39 cellular contexts compared by ENCODE assay signal in genomic region chr4:181656748-181657147, GRCh38.
"Had no signal": no experiment of that assay in that cellular context is flagged by ENCODE, and none has a peak within 500 bp of the region (broad histone marks: within the 10 kb centered on the region; RNA-seq: fewer than 3 reads in every experiment).

No MANE protein-coding gene starts in this region.

- H3K4me1 Mint-ChIP-seq: activated naive CD4-positive, alpha-beta T cell treated with anti-CD3 and anti-CD28 coated beads, Interleukin-2, amount 10 ng/mL, durations not matched to agents 7 days and 5 days; activated naive CD4-positive, alpha-beta T cell treated with anti-CD3 and anti-CD28 coated beads, Interleukin-2, amount 50 U/mL, for 24 hours; activated naive CD8-positive, alpha-beta T cell treated with anti-CD3 and anti-CD28 coated beads for 36 hours; activated naive CD8-positive, alpha-beta T cell treated with anti-CD3 and anti-CD28 coated beads, Interleukin-2, amount 10 ng/mL, durations not matched to agents 7 days and 5 days; activated naive CD8-positive, alpha-beta T cell treated with anti-CD3 and anti-CD28 coated beads, Interleukin-2, amount 50 U/mL, for 24 hours; activated T-helper 17 cell treated with anti-CD3 and anti-CD28 coated beads, Interleukin-2, amount 50 U/mL, for 72 hours; central memory CD8-positive, alpha-beta T cell had no signal

- H3K27me3 Mint-ChIP-seq: activated naive CD4-positive, alpha-beta T cell treated with anti-CD3 and anti-CD28 coated beads, Interleukin-2, amount 10 ng/mL, durations not matched to agents 7 days and 5 days; activated naive CD4-positive, alpha-beta T cell treated with anti-CD3 and anti-CD28 coated beads, Interleukin-2, amount 50 U/mL, for 24 hours; activated naive CD8-positive, alpha-beta T cell; activated naive CD8-positive, alpha-beta T cell treated with anti-CD3 and anti-CD28 coated beads for 36 hours; activated naive CD8-positive, alpha-beta T cell treated with anti-CD3 and anti-CD28 coated beads, Interleukin-2, amount 10 ng/mL, durations not matched to agents 7 days and 5 days; activated naive CD8-positive, alpha-beta T cell treated with anti-CD3 and anti-CD28 coated beads, Interleukin-2, amount 50 U/mL, for 24 hours; activated T-cell treated with anti-CD3 and anti-CD28 coated beads, Interleukin-2, amount 50 U/mL, for 24 hours; activated T-helper 17 cell treated with anti-CD3 and anti-CD28 coated beads, Interleukin-2, amount 50 U/mL, for 72 hours; central memory CD8-positive, alpha-beta T cell had no signal

- H3K36me3 ChIP-seq: adrenal gland, ascending aorta, brain microvascular endothelial cell, breast epithelium, cardiac muscle cell had no signal

- H3K27me3 ChIP-seq: adrenal gland, ascending aorta, body of pancreas, brain microvascular endothelial cell, breast epithelium, cardiac muscle cell had no signal

- DNase-seq: activated effector memory CD4-positive, alpha-beta T cell treated with anti-CD3 and anti-CD28 coated beads, Interleukin-2, amount 50 U/mL, for 16 hours; activated effector memory CD4-positive, alpha-beta T cell treated with Interleukin-2 at 50 U/mL for 16 hours; activated gamma-delta T cell; activated gamma-delta T cell treated with Interleukin-2 at 50 U/mL for 16 hours; activated naive CD4-positive, alpha-beta T cell; activated naive CD4-positive, alpha-beta T cell treated with anti-CD3 and anti-CD28 coated beads for 36 hours; activated naive CD4-positive, alpha-beta T cell treated with anti-CD3 and anti-CD28 coated beads, Interleukin-2, amount 10 ng/mL, durations not matched to agents 7 days and 5 days; activated naive CD4-positive, alpha-beta T cell treated with anti-CD3 and anti-CD28 coated beads, Interleukin-2, amount 50 U/mL, for 16 hours; activated naive CD4-positive, alpha-beta T cell treated with Interleukin-2 at 50 U/mL for 16 hours; activated naive CD8-positive, alpha-beta T cell treated with anti-CD3 and anti-CD28 coated beads for 36 hours; activated naive CD8-positive, alpha-beta T cell treated with anti-CD3 and anti-CD28 coated beads, Interleukin-2, amount 10 ng/mL, durations not matched to agents 7 days and 5 days; activated naive CD8-positive, alpha-beta T cell treated with anti-CD3 and anti-CD28 coated beads, Interleukin-2, amount 50 U/mL, for 24 hours; activated T-cell treated with anti-CD3 and anti-CD28 coated beads, Interleukin-2, amount 50 U/mL, for 1 hour; activated T-cell treated with anti-CD3 and anti-CD28 coated beads, Interleukin-2, amount 50 U/mL, for 24 hours; activated T-cell treated with anti-CD3 and anti-CD28 coated beads, Interleukin-2, amount 50 U/mL, for 4 hours; activated T-cell treated with anti-CD3 and anti-CD28 coated beads, Interleukin-2, amount 50 U/mL, for 48 hours; activated T-cell treated with anti-CD3 and anti-CD28 coated beads, Interleukin-2, amount 50 U/mL, for 72 hours; adrenal gland; amniotic stem cell; amygdala; anterior cingulate cortex; aorta; body of pancreas; brain microvascular endothelial cell; caudate nucleus; central memory CD4-positive, alpha-beta T cell; cerebellar nuclear complex had no signal

- H3K27ac ChIP-seq: adrenal gland, ascending aorta, body of pancreas, brain microvascular endothelial cell, breast epithelium, cardiac muscle cell had no signal

- H3K4me1 ChIP-seq: adrenal gland, ascending aorta, body of pancreas, breast epithelium had no signal

- H3K27ac Mint-ChIP-seq: activated naive CD4-positive, alpha-beta T cell treated with anti-CD3 and anti-CD28 coated beads for 36 hours; activated naive CD4-positive, alpha-beta T cell treated with anti-CD3 and anti-CD28 coated beads, Interleukin-2, amount 10 ng/mL, durations not matched to agents 7 days and 5 days; activated naive CD4-positive, alpha-beta T cell treated with anti-CD3 and anti-CD28 coated beads, Interleukin-2, amount 50 U/mL, for 24 hours; activated naive CD4-positive, alpha-beta T cell treated with anti-CD3 and anti-CD28 coated beads, Interleukin-2, amount 50 U/mL, for 72 hours; activated naive CD8-positive, alpha-beta T cell; activated naive CD8-positive, alpha-beta T cell treated with anti-CD3 and anti-CD28 coated beads, Interleukin-2, amount 10 ng/mL, durations not matched to agents 7 days and 5 days; activated naive CD8-positive, alpha-beta T cell treated with anti-CD3 and anti-CD28 coated beads, Interleukin-2, amount 50 U/mL, for 24 hours; activated T-cell treated with anti-CD3 and anti-CD28 coated beads, Interleukin-2, amount 50 U/mL, for 24 hours; activated T-cell treated with anti-CD3 and anti-CD28 coated beads, Interleukin-2, amount 50 U/mL, for 72 hours; activated T-helper 1 cell treated with anti-CD3 and anti-CD28 coated beads, Interleukin-12 subunit alpha, Interleukin-12 subunit beta, Interleukin-2, Interleukin-4 antibody, amounts not matched to agents 30 ng/mL and 10 ng/mL and 1 ng/mL, durations not matched to agents 14 hours and 24 hours and 36 hours; activated T-helper 17 cell treated with anti-CD3 and anti-CD28 coated beads, Interleukin-2, amount 50 U/mL, for 72 hours; activated T-helper 2 cell treated with anti-CD3 and anti-CD28 coated beads, Interferon-gamma antibody, Interleukin-2, Interleukin-4, amounts not matched to agents 10 μg/mL and 5 μg/mL and 100 μg/mL, durations not matched to agents 14 hours and 24 hours and 36 hours; brain had no signal

- FAIRE-seq: astrocyte had no signal

- ATAC-seq: activated naive CD4-positive, alpha-beta T cell treated with anti-CD3 and anti-CD28 coated beads, Interleukin-2, amount 50 U/mL, for 72 hours; activated naive CD8-positive, alpha-beta T cell treated with anti-CD3 and anti-CD28 coated beads, Interleukin-2, amount 50 U/mL, for 24 hours; activated T-cell treated with anti-CD3 and anti-CD28 coated beads, Interleukin-2, amount 50 U/mL, for 4 hours; activated T-cell treated with anti-CD3 and anti-CD28 coated beads, Interleukin-2, amount 50 U/mL, for 72 hours; activated T-helper 17 cell treated with anti-CD3 and anti-CD28 coated beads, Interleukin-2, amount 50 U/mL, for 72 hours; body of pancreas had no signal

- H3K4me3 ChIP-seq: adrenal gland, ascending aorta, body of pancreas, breast epithelium, cardiac muscle cell had no signal

- H3K9me3 ChIP-seq: adrenal gland, ascending aorta, body of pancreas, breast epithelium had no signal

- H3K4me3 Mint-ChIP-seq: activated naive CD4-positive, alpha-beta T cell treated with anti-CD3 and anti-CD28 coated beads for 36 hours; activated naive CD4-positive, alpha-beta T cell treated with anti-CD3 and anti-CD28 coated beads, Interleukin-2, amount 10 ng/mL, durations not matched to agents 7 days and 5 days; activated naive CD4-positive, alpha-beta T cell treated with anti-CD3 and anti-CD28 coated beads, Interleukin-2, amount 50 U/mL, for 24 hours; activated naive CD8-positive, alpha-beta T cell; activated naive CD8-positive, alpha-beta T cell treated with anti-CD3 and anti-CD28 coated beads for 36 hours; activated naive CD8-positive, alpha-beta T cell treated with anti-CD3 and anti-CD28 coated beads, Interleukin-2, amount 10 ng/mL, durations not matched to agents 7 days and 5 days; activated naive CD8-positive, alpha-beta T cell treated with anti-CD3 and anti-CD28 coated beads, Interleukin-2, amount 50 U/mL, for 24 hours; activated T-cell treated with anti-CD3 and anti-CD28 coated beads, Interleukin-2, amount 50 U/mL, for 24 hours; activated T-cell treated with anti-CD3 and anti-CD28 coated beads, Interleukin-2, amount 50 U/mL, for 4 hours; activated T-cell treated with anti-CD3 and anti-CD28 coated beads, Interleukin-2, amount 50 U/mL, for 72 hours; activated T-helper 1 cell treated with anti-CD3 and anti-CD28 coated beads, Interleukin-12 subunit alpha, Interleukin-12 subunit beta, Interleukin-2, Interleukin-4 antibody, amounts not matched to agents 30 ng/mL and 10 ng/mL and 1 ng/mL, durations not matched to agents 14 hours and 24 hours and 36 hours; activated T-helper 17 cell treated with anti-CD3 and anti-CD28 coated beads, Interleukin-2, amount 50 U/mL, for 72 hours; brain; central memory CD8-positive, alpha-beta T cell had no signal

- H3K36me3 Mint-ChIP-seq: activated naive CD4-positive, alpha-beta T cell treated with anti-CD3 and anti-CD28 coated beads, Interleukin-2, amount 10 ng/mL, durations not matched to agents 7 days and 5 days; activated naive CD4-positive, alpha-beta T cell treated with anti-CD3 and anti-CD28 coated beads, Interleukin-2, amount 50 U/mL, for 24 hours; activated naive CD8-positive, alpha-beta T cell; activated naive CD8-positive, alpha-beta T cell treated with anti-CD3 and anti-CD28 coated beads for 36 hours; activated naive CD8-positive, alpha-beta T cell treated with anti-CD3 and anti-CD28 coated beads, Interleukin-2, amount 10 ng/mL, durations not matched to agents 7 days and 5 days; brain had no signal
